1 cellular context compared by ENCODE assay signal in the genomic region with DNA sequence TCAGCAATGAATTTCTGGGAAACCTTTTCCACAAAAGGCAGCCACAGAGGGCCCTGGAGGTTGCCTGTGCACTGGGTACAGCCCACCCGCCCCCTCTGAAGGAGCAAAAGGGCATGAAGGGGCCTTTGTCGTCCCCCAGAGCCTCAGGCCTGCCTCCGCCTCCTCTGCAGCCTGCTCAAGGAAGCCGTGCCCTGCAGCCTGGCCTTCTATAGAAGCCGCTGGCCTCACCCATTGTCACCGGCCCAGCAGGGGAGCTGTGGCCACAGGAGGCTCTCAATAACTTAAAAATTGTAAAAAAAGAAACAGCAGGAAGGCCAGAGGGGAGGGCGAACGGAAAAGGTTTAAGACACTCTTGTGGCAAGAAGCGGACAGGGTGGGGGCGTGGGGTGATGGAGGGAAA.
TF ChIP-seq lines count a peak whose summit lies in the region.

No MANE protein-coding gene starts in this region.

TF ChIP-seq in GM23338, 12 proteins besides CTCF, POLR2A, EP300 and RAD21:
- TF ChIP-seq, protein P1, sequence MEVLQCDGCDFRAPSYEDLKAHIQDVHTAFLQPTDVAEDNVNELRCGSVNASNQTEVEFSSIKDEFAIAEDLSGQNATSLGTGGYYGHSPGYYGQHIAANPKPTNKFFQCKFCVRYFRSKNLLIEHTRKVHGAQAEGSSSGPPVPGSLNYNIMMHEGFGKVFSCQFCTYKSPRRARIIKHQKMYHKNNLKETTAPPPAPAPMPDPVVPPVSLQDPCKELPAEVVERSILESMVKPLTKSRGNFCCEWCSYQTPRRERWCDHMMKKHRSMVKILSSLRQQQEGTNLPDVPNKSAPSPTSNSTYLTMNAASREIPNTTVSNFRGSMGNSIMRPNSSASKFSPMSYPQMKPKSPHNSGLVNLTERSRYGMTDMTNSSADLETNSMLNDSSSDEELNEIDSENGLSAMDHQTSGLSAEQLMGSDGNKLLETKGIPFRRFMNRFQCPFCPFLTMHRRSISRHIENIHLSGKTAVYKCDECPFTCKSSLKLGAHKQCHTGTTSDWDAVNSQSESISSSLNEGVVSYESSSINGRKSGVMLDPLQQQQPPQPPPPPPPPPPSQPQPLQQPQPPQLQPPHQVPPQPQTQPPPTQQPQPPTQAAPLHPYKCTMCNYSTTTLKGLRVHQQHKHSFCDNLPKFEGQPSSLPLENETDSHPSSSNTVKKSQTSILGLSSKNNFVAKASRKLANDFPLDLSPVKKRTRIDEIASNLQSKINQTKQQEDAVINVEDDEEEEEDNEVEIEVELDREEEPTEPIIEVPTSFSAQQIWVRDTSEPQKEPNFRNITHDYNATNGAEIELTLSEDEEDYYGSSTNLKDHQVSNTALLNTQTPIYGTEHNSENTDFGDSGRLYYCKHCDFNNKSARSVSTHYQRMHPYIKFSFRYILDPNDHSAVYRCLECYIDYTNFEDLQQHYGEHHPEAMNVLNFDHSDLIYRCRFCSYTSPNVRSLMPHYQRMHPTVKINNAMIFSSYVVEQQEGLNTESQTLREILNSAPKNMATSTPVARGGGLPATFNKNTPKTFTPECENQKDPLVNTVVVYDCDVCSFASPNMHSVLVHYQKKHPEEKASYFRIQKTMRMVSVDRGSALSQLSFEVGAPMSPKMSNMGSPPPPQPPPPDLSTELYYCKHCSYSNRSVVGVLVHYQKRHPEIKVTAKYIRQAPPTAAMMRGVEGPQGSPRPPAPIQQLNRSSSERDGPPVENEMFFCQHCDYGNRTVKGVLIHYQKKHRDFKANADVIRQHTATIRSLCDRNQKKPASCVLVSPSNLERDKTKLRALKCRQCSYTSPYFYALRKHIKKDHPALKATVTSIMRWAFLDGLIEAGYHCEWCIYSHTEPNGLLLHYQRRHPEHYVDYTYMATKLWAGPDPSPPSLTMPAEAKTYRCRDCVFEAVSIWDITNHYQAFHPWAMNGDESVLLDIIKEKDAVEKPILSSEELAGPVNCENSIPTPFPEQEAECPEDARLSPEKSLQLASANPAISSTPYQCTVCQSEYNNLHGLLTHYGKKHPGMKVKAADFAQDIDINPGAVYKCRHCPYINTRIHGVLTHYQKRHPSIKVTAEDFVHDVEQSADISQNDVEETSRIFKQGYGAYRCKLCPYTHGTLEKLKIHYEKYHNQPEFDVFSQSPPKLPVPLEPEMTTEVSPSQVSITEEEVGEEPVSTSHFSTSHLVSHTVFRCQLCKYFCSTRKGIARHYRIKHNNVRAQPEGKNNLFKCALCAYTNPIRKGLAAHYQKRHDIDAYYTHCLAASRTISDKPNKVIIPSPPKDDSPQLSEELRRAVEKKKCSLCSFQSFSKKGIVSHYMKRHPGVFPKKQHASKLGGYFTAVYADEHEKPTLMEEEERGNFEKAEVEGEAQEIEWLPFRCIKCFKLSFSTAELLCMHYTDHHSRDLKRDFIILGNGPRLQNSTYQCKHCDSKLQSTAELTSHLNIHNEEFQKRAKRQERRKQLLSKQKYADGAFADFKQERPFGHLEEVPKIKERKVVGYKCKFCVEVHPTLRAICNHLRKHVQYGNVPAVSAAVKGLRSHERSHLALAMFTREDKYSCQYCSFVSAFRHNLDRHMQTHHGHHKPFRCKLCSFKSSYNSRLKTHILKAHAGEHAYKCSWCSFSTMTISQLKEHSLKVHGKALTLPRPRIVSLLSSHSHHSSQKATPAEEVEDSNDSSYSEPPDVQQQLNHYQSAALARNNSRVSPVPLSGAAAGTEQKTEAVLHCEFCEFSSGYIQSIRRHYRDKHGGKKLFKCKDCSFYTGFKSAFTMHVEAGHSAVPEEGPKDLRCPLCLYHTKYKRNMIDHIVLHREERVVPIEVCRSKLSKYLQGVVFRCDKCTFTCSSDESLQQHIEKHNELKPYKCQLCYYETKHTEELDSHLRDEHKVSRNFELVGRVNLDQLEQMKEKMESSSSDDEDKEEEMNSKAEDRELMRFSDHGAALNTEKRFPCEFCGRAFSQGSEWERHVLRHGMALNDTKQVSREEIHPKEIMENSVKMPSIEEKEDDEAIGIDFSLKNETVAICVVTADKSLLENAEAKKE (CRISPR knock-in tag; IDR thresholded peaks at IDR 0.05), result no peak
- TF ChIP-seq EZH2phosphoT487 (IDR thresholded peaks at IDR 0.05; ENCODE audit: unreplicated experiment) (no peak), ZNF331 (CRISPR knock-in tag; IDR thresholded peaks at IDR 0.05; ENCODE audit: low read depth) (no peak), STAT1 (IDR thresholded peaks at IDR 0.05; ENCODE audit: unreplicated experiment) (no peak), NANOG (IDR thresholded peaks at IDR 0.05; ENCODE audit: borderline replicate concordance) (no peak)
